ENCODE assay signal across 14 cellular contexts in genomic region chr12:45343269-45344051, GRCh38.
DNase-seq lines count a peak whose midpoint lies in the region; ATAC-seq and TF ChIP-seq lines count a peak whose summit lies in the region.
"Had no signal": no experiment of that assay in that cellular context is flagged by ENCODE, and none has a peak within 500 bp of the region (broad histone marks: within the 10 kb centered on the region; RNA-seq: fewer than 3 reads in every experiment).

No MANE protein-coding gene starts in this region.

- no peaks in the 10 kb centered on the region for H3K27me3 Mint-ChIP-seq in CD4-positive, CD25-positive, alpha-beta regulatory T cell
- H3K27me3 Mint-ChIP-seq: activated CD8-positive, alpha-beta memory T cell treated with anti-CD3 and anti-CD28 coated beads, Interleukin-2, amount 10 ng/mL, durations not matched to agents 7 days and 5 days; CD4-positive, alpha-beta memory T cell had no signal

- peaks cover 13% of the 10 kb centered on the region for H3K36me3 ChIP-seq in CD4-positive, CD25-positive, alpha-beta regulatory T cell (ENCODE audit: control insufficient read depth, insufficient read depth, low read length)
- H3K36me3 ChIP-seq in HAP-1 (replicated peaks) = 0 out of 2 replicates have a peak, but pooled peaks cover 3% of the 10 kb centered on the region

- no peak overlapping the region for H3K27ac ChIP-seq in CD4-positive, CD25-positive, alpha-beta regulatory T cell (ENCODE audit: insufficient read depth, low read length, poor library complexity, severe bottlenecking)
- H3K27ac ChIP-seq: parathyroid adenoma had no signal

- H3K36me3 Mint-ChIP-seq in CD4-positive, CD25-positive, alpha-beta regulatory T cell = peaks cover 23% of the 10 kb centered on the region

- no peak overlapping the region for H3K4me3 ChIP-seq in CD4-positive, CD25-positive, alpha-beta regulatory T cell (ENCODE audit: low read depth, low read length)
- H3K4me3 ChIP-seq in epithelial cell of esophagus (ENCODE audit: low read length) (no peak overlapping the region), HAP-1 (no peak overlapping the region)

- no peaks in the 10 kb centered on the region for H3K9me3 ChIP-seq in CD4-positive, CD25-positive, alpha-beta regulatory T cell (ENCODE audit: control insufficient read depth in 2 of 2, low read length in 2 of 2)
- no peaks in the 10 kb centered on the region for H3K9me3 ChIP-seq in HAP-1

- H3K4me3 Mint-ChIP-seq in CD4-positive, CD25-positive, alpha-beta regulatory T cell = no peak overlapping the region
- H3K4me3 Mint-ChIP-seq: activated CD8-positive, alpha-beta memory T cell treated with anti-CD3 and anti-CD28 coated beads, Interleukin-2, amount 10 ng/mL, durations not matched to agents 7 days and 5 days; CD4-positive, alpha-beta memory T cell had no signal

- in situ Hi-C loops in HAP-1 (cut with MboI; ENCODE audit: low sequenced_read_pairs) = no loop called here

- H3K27me3 ChIP-seq in CD4-positive, CD25-positive, alpha-beta regulatory T cell (ENCODE audit: control insufficient read depth, insufficient read depth, low read length) = no peaks in the 10 kb centered on the region
- no peaks in the 10 kb centered on the region for H3K27me3 ChIP-seq in HAP-1 (ENCODE audit: low read depth)

- no peak for DNase-seq in CD4-positive, CD25-positive, alpha-beta regulatory T cell
- DNase-seq in epithelial cell of esophagus (ENCODE audit: low read depth) (peak; percentile 42), myocyte (ENCODE audit: low read depth) (peak; percentile 59), NCI-H1436 (lab: John Stamatoyannopoulos, UW) (no peak), HAP-1 (ENCODE audit: low spot score in 2 of 2) (no peak)
- DNase-seq: activated CD8-positive, alpha-beta memory T cell treated with anti-CD3 and anti-CD28 coated beads, Interleukin-2, amount 10 ng/mL, durations not matched to agents 7 days and 5 days; CD4-positive, alpha-beta memory T cell; NCI-H1105; NCI-H748 treated with DMSO at 0.1 percent for 48 hours; stimulated activated CD4-positive, alpha-beta T cell treated with anti-CD3 and anti-CD28 coated beads, Interleukin-4, amount 100 ng/mL, for 4 hours had no signal

- TF ChIP-seq EP300 in Ishikawa (IDR thresholded peaks at IDR 0.05; ENCODE audit: borderline replicate concordance) = no peak

- H3K27ac Mint-ChIP-seq in CD4-positive, CD25-positive, alpha-beta regulatory T cell = peak overlapping the region in 2 of 3 donors; percentile 23 to 55
- H3K27ac Mint-ChIP-seq: activated CD8-positive, alpha-beta memory T cell treated with anti-CD3 and anti-CD28 coated beads, Interleukin-2, amount 10 ng/mL, durations not matched to agents 7 days and 5 days had no signal

- peaks cover 0 to 2% (median 0%) of the 10 kb centered on the region in 4 donors for H3K4me1 Mint-ChIP-seq in CD4-positive, CD25-positive, alpha-beta regulatory T cell
- H3K4me1 Mint-ChIP-seq: activated CD8-positive, alpha-beta memory T cell treated with anti-CD3 and anti-CD28 coated beads, Interleukin-2, amount 10 ng/mL, durations not matched to agents 7 days and 5 days had no signal

- no peaks in the 10 kb centered on the region for H3K4me1 ChIP-seq in CD4-positive, CD25-positive, alpha-beta regulatory T cell (ENCODE audit: control insufficient read depth, insufficient read depth, low read length, poor library complexity, severe bottlenecking)
- peaks cover 5% of the 10 kb centered on the region for H3K4me1 ChIP-seq in HAP-1

- TF ChIP-seq CTCF in epithelial cell of esophagus (IDR thresholded peaks at IDR 0.05; ENCODE audit: insufficient read depth, low read depth, low read length, missing control alignments) = no peak

- no peaks in the 10 kb centered on the region for H3K9me3 Mint-ChIP-seq in CD4-positive, CD25-positive, alpha-beta regulatory T cell
- H3K9me3 Mint-ChIP-seq: CD4-positive, alpha-beta memory T cell had no signal

- no peak for TF ChIP-seq RAD21 in Ishikawa (IDR thresholded peaks at IDR 0.05; ENCODE audit: low read depth)

- ATAC-seq in CD4-positive, CD25-positive, alpha-beta regulatory T cell (ENCODE audit: low read depth in 2 of 2) = no peak
- ATAC-seq in HG03108 (IDR thresholded peaks at IDR 0.05; ENCODE audit: unreplicated experiment) = no peak
- ATAC-seq in HG02973 (IDR thresholded peaks at IDR 0.05; ENCODE audit: unreplicated experiment) = no peak
- ATAC-seq: activated CD8-positive, alpha-beta memory T cell treated with anti-CD3 and anti-CD28 coated beads, Interleukin-2, amount 10 ng/mL, durations not matched to agents 7 days and 5 days had no signal

TF ChIP-seq in Ishikawa, 13 proteins besides CTCF, POLR2A, EP300 and RAD21:
- TF ChIP-seq, protein P1, sequence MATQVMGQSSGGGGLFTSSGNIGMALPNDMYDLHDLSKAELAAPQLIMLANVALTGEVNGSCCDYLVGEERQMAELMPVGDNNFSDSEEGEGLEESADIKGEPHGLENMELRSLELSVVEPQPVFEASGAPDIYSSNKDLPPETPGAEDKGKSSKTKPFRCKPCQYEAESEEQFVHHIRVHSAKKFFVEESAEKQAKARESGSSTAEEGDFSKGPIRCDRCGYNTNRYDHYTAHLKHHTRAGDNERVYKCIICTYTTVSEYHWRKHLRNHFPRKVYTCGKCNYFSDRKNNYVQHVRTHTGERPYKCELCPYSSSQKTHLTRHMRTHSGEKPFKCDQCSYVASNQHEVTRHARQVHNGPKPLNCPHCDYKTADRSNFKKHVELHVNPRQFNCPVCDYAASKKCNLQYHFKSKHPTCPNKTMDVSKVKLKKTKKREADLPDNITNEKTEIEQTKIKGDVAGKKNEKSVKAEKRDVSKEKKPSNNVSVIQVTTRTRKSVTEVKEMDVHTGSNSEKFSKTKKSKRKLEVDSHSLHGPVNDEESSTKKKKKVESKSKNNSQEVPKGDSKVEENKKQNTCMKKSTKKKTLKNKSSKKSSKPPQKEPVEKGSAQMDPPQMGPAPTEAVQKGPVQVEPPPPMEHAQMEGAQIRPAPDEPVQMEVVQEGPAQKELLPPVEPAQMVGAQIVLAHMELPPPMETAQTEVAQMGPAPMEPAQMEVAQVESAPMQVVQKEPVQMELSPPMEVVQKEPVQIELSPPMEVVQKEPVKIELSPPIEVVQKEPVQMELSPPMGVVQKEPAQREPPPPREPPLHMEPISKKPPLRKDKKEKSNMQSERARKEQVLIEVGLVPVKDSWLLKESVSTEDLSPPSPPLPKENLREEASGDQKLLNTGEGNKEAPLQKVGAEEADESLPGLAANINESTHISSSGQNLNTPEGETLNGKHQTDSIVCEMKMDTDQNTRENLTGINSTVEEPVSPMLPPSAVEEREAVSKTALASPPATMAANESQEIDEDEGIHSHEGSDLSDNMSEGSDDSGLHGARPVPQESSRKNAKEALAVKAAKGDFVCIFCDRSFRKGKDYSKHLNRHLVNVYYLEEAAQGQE (IDR thresholded peaks at IDR 0.05; ENCODE audit: low read depth) = peak; percentile 26; the same call in 1 of the 2 replicates
- TF ChIP-seq ZBTB7A (IDR thresholded peaks at IDR 0.05; ENCODE audit: low read depth) (no peak), USF1 (IDR thresholded peaks at IDR 0.05) (no peak)
TF ChIP-seq in Ishikawa: peak in this region for 1.

Comparison
In these comparisons a context has a peak if more than half of its experiments do, and no peak if none do; other contexts are left out.
1. DNase-seq: peak in epithelial cell of esophagus (single experiment) and myocyte (single experiment); none in CD4-positive, CD25-positive, alpha-beta regulatory T cell (0 of 3), NCI-H1436 (single experiment) and HAP-1 (0 of 2).